13 cellular contexts compared by ENCODE assay signal in genomic region chr5:133867341-133867740, GRCh38.
"Had no signal": no experiment of that assay in that cellular context is flagged by ENCODE, and none has a peak within 500 bp of the region (broad histone marks: within the 10 kb centered on the region; RNA-seq: fewer than 3 reads in every experiment).

No MANE protein-coding gene starts in this region.

- H3K27ac ChIP-seq: dorsolateral prefrontal cortex, left ventricle myocardium inferior, transverse colon had no signal

- DNase-seq: activated CD4-positive, alpha-beta memory T cell treated with anti-CD3 and anti-CD28 coated beads for 36 hours; activated gamma-delta T cell; activated T-cell treated with anti-CD3 and anti-CD28 coated beads, Interleukin-2, amount 50 U/mL, for 48 hours; dorsolateral prefrontal cortex; endodermal cell; hippocampal formation; left ventricle myocardium inferior; naive thymus-derived CD4-positive, alpha-beta T cell; retina; T-cell; transverse colon had no signal

- H3K4me3 ChIP-seq: dorsolateral prefrontal cortex, left ventricle myocardium inferior, transverse colon had no signal

- H3K9me3 Mint-ChIP-seq: activated CD4-positive, alpha-beta memory T cell treated with anti-CD3 and anti-CD28 coated beads for 36 hours; endodermal cell; stimulated activated memory B cell treated with anti-CD40 and anti-IgM and Interleukin-4, amounts not matched to agents 10 μg/mL and 1 μg/mL and 100 μg/mL, for 72 hours; T-cell had no signal

- H3K27me3 Mint-ChIP-seq: stimulated activated memory B cell treated with anti-CD40 and anti-IgM and Interleukin-4, amounts not matched to agents 10 μg/mL and 1 μg/mL and 100 μg/mL, for 72 hours had no signal

- H3K4me1 Mint-ChIP-seq: endodermal cell; stimulated activated memory B cell treated with anti-CD40 and anti-IgM and Interleukin-4, amounts not matched to agents 10 μg/mL and 1 μg/mL and 100 μg/mL, for 72 hours had no signal

- H3K36me3 ChIP-seq: left ventricle myocardium inferior, transverse colon had no signal

- H3K27ac Mint-ChIP-seq: activated CD4-positive, alpha-beta memory T cell treated with anti-CD3 and anti-CD28 coated beads for 36 hours; endodermal cell; stimulated activated memory B cell treated with anti-CD40 and anti-IgM and Interleukin-4, amounts not matched to agents 10 μg/mL and 1 μg/mL and 100 μg/mL, for 72 hours; T-cell had no signal

- ATAC-seq: naive thymus-derived CD4-positive, alpha-beta T cell; stimulated activated memory B cell treated with anti-CD40 and anti-IgM and Interleukin-4, amounts not matched to agents 10 μg/mL and 1 μg/mL and 100 μg/mL, for 72 hours; T-cell had no signal

- H3K36me3 Mint-ChIP-seq: activated CD4-positive, alpha-beta memory T cell treated with anti-CD3 and anti-CD28 coated beads for 36 hours; naive thymus-derived CD4-positive, alpha-beta T cell; stimulated activated memory B cell treated with anti-CD40 and anti-IgM and Interleukin-4, amounts not matched to agents 10 μg/mL and 1 μg/mL and 100 μg/mL, for 72 hours; T-cell had no signal

- H3K27me3 ChIP-seq: dorsolateral prefrontal cortex had no signal

- H3K4me3 Mint-ChIP-seq: activated CD4-positive, alpha-beta memory T cell treated with anti-CD3 and anti-CD28 coated beads for 36 hours; endodermal cell; naive thymus-derived CD4-positive, alpha-beta T cell; stimulated activated memory B cell treated with anti-CD40 and anti-IgM and Interleukin-4, amounts not matched to agents 10 μg/mL and 1 μg/mL and 100 μg/mL, for 72 hours; T-cell had no signal

- FAIRE-seq: astrocyte had no signal

- H3K9me3 ChIP-seq: left ventricle myocardium inferior, transverse colon had no signal

- H3K4me1 ChIP-seq: transverse colon had no signal
